In genomic region chr4:81227968-81228367, GRCh38 we compare ENCODE assay signal across 28 cellular contexts.
"Had no signal": no experiment of that assay in that cellular context is flagged by ENCODE, and none has a peak within 500 bp of the region (broad histone marks: within the 10 kb centered on the region; RNA-seq: fewer than 3 reads in every experiment).

No MANE protein-coding gene starts in this region.

- H3K27me3 ChIP-seq: ascending aorta, breast epithelium, cardiac muscle cell, colonic mucosa had no signal

- H3K4me1 Mint-ChIP-seq: activated CD4-positive, alpha-beta memory T cell treated with anti-CD3 and anti-CD28 coated beads, Interleukin-2, amount 10 ng/mL, durations not matched to agents 7 days and 5 days; activated CD4-positive, alpha-beta T cell treated with anti-CD3 and anti-CD28 coated beads, Interleukin-2, amount 10 ng/mL, durations not matched to agents 7 days and 5 days; activated naive CD4-positive, alpha-beta T cell treated with anti-CD3 and anti-CD28 coated beads, Interleukin-2, amount 10 ng/mL, durations not matched to agents 7 days and 5 days; activated naive CD8-positive, alpha-beta T cell treated with anti-CD3 and anti-CD28 coated beads, Interleukin-2, amount 10 ng/mL, durations not matched to agents 7 days and 5 days; brain; endodermal cell had no signal

- H3K9me3 ChIP-seq: ascending aorta, colonic mucosa had no signal

- H3K4me3 ChIP-seq: ascending aorta, breast epithelium, cardiac muscle cell, colonic mucosa, dorsolateral prefrontal cortex had no signal

- H3K4me3 Mint-ChIP-seq: activated CD4-positive, alpha-beta memory T cell treated with anti-CD3 and anti-CD28 coated beads, Interleukin-2, amount 10 ng/mL, durations not matched to agents 7 days and 5 days; activated CD4-positive, alpha-beta T cell treated with anti-CD3 and anti-CD28 coated beads, Interleukin-2, amount 10 ng/mL, durations not matched to agents 7 days and 5 days; activated naive CD4-positive, alpha-beta T cell treated with anti-CD3 and anti-CD28 coated beads, Interleukin-2, amount 10 ng/mL, durations not matched to agents 7 days and 5 days; activated naive CD8-positive, alpha-beta T cell treated with anti-CD3 and anti-CD28 coated beads, Interleukin-2, amount 10 ng/mL, durations not matched to agents 7 days and 5 days; activated T-cell treated with anti-CD3 and anti-CD28 coated beads, Interleukin-2, amount 50 U/mL, for 24 hours; activated T-cell treated with anti-CD3 and anti-CD28 coated beads, Interleukin-2, amount 50 U/mL, for 72 hours; brain; dendritic cell treated with granulocyte-macrophage colony-stimulating factor and Interleukin-4, amounts not matched to agents 40 ng/mL and 50 ng/mL, for 4 days; endodermal cell had no signal

- H3K36me3 Mint-ChIP-seq: activated naive CD4-positive, alpha-beta T cell treated with anti-CD3 and anti-CD28 coated beads, Interleukin-2, amount 10 ng/mL, durations not matched to agents 7 days and 5 days; activated naive CD8-positive, alpha-beta T cell treated with anti-CD3 and anti-CD28 coated beads, Interleukin-2, amount 10 ng/mL, durations not matched to agents 7 days and 5 days had no signal

- DNase-seq: activated CD4-positive, alpha-beta memory T cell treated with anti-CD3 and anti-CD28 coated beads, Interleukin-2, amount 10 ng/mL, durations not matched to agents 7 days and 5 days; activated CD4-positive, alpha-beta T cell treated with anti-CD3 and anti-CD28 coated beads for 1 hour; activated CD4-positive, alpha-beta T cell treated with anti-CD3 and anti-CD28 coated beads for 4 hours; activated CD4-positive, alpha-beta T cell treated with anti-CD3 and anti-CD28 coated beads, Interleukin-2, amount 10 ng/mL, durations not matched to agents 7 days and 5 days; activated CD4-positive, alpha-beta T cell treated with anti-CD3 and anti-CD28 coated beads, Interleukin-2, amount 50 U/mL, for 4 hours; activated CD8-positive, alpha-beta memory T cell treated with anti-CD3 and anti-CD28 coated beads, Interleukin-2, amount 50 U/mL, for 48 hours; activated gamma-delta T cell; activated naive CD4-positive, alpha-beta T cell; activated naive CD4-positive, alpha-beta T cell treated with anti-CD3 and anti-CD28 coated beads, Interleukin-2, amount 10 ng/mL, durations not matched to agents 7 days and 5 days; activated naive CD8-positive, alpha-beta T cell treated with anti-CD3 and anti-CD28 coated beads, Interleukin-2, amount 10 ng/mL, durations not matched to agents 7 days and 5 days; activated T-cell treated with anti-CD3 and anti-CD28 coated beads for 4 hours; activated T-cell treated with anti-CD3 and anti-CD28 coated beads, Interleukin-2, amount 50 U/mL, for 24 hours; activated T-cell treated with anti-CD3 and anti-CD28 coated beads, Interleukin-2, amount 50 U/mL, for 72 hours; central memory CD4-positive, alpha-beta T cell; cerebellar nuclear complex; colonic mucosa; dorsolateral prefrontal cortex; effector memory CD4-positive, alpha-beta T cell; endodermal cell; foreskin fibroblast; head of caudate nucleus; T-helper 2 cell had no signal

- H3K27me3 Mint-ChIP-seq: activated CD4-positive, alpha-beta memory T cell treated with anti-CD3 and anti-CD28 coated beads, Interleukin-2, amount 10 ng/mL, durations not matched to agents 7 days and 5 days; activated CD4-positive, alpha-beta T cell treated with anti-CD3 and anti-CD28 coated beads, Interleukin-2, amount 10 ng/mL, durations not matched to agents 7 days and 5 days; activated naive CD4-positive, alpha-beta T cell treated with anti-CD3 and anti-CD28 coated beads, Interleukin-2, amount 10 ng/mL, durations not matched to agents 7 days and 5 days; dendritic cell treated with granulocyte-macrophage colony-stimulating factor and Interleukin-4, amounts not matched to agents 40 ng/mL and 50 ng/mL, for 4 days had no signal

- H3K27ac ChIP-seq: ascending aorta, breast epithelium, cardiac muscle cell, colonic mucosa, dorsolateral prefrontal cortex had no signal

- H3K27ac Mint-ChIP-seq: activated CD4-positive, alpha-beta memory T cell treated with anti-CD3 and anti-CD28 coated beads, Interleukin-2, amount 10 ng/mL, durations not matched to agents 7 days and 5 days; activated CD4-positive, alpha-beta T cell treated with anti-CD3 and anti-CD28 coated beads, Interleukin-2, amount 10 ng/mL, durations not matched to agents 7 days and 5 days; activated naive CD4-positive, alpha-beta T cell treated with anti-CD3 and anti-CD28 coated beads, Interleukin-2, amount 10 ng/mL, durations not matched to agents 7 days and 5 days; activated naive CD4-positive, alpha-beta T cell treated with anti-CD3 and anti-CD28 coated beads, Interleukin-2, amount 50 U/mL, for 72 hours; activated naive CD8-positive, alpha-beta T cell treated with anti-CD3 and anti-CD28 coated beads, Interleukin-2, amount 10 ng/mL, durations not matched to agents 7 days and 5 days; activated T-cell treated with anti-CD3 and anti-CD28 coated beads, Interleukin-2, amount 50 U/mL, for 24 hours; activated T-cell treated with anti-CD3 and anti-CD28 coated beads, Interleukin-2, amount 50 U/mL, for 72 hours; brain; dendritic cell treated with granulocyte-macrophage colony-stimulating factor and Interleukin-4, amounts not matched to agents 40 ng/mL and 50 ng/mL, for 4 days; endodermal cell had no signal

- H3K36me3 ChIP-seq: ascending aorta, breast epithelium, cardiac muscle cell, colonic mucosa had no signal

- H3K4me1 ChIP-seq: ascending aorta, breast epithelium, colonic mucosa had no signal
